1 cellular context compared by ENCODE assay signal in the genomic region with DNA sequence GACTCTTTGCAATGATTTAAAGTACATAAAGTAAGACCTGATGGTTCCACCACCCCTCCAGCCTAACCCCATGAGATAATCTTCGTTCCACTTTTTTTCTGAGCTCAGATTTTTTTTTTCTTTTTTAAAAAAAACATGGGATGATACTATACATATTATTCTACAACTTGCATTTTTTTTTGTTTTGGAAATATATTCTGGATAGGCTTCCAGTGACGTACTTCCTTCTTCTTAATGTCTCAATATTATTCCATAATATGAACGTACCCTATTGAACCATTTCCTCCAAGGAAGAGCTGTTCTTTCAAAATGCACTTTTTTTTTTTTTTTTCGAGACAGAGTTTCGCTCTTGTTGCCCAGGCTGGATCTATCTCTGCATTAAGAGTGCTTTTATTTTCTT.
TF ChIP-seq lines count a peak whose summit lies in the region.

No MANE protein-coding gene starts in this region.

TF ChIP-seq in H1, 55 proteins besides CTCF, POLR2A, EP300 and RAD21 (continued from another document):
- TF ChIP-seq ATF3 (IDR thresholded peaks at IDR 0.05; ENCODE audit: insufficient read depth, low read depth, low read length) (no peak), SIRT6 (IDR thresholded peaks at IDR 0.05; ENCODE audit: low read length) (no peak), KDM5A (IDR thresholded peaks at IDR 0.05; ENCODE audit: low read length) (no peak), MAX (IDR thresholded peaks at IDR 0.05) (no peak), KDM1A (IDR thresholded peaks at IDR 0.05; ENCODE audit: borderline replicate concordance, low read length) (no peak)
